Comparison of ENCODE assay signal across 14 cellular contexts in genomic region chr2:69733338-69734039, GRCh38. TPM values are rescaled to one million over a fixed set of nuclear protein-coding genes. Genes with fewer than 3 reads are reported as not detected.
DNase-seq lines count a peak whose midpoint lies in the region; ATAC-seq, FAIRE-seq and TF ChIP-seq lines count a peak whose summit lies in the region.
"Had no signal": no experiment of that assay in that cellular context is flagged by ENCODE, and none has a peak within 500 bp of the region (broad histone marks: within the 10 kb centered on the region; RNA-seq: fewer than 3 reads in every experiment).

No MANE protein-coding gene starts in this region.

- no peaks in the 10 kb centered on the region for H3K9me3 ChIP-seq in right atrium auricular region
- H3K9me3 ChIP-seq in K562 (replicated peaks; ENCODE audit: control insufficient read depth, insufficient read depth, low read depth, low read length), result no peaks in the 10 kb centered on the region
- no peaks in the 10 kb centered on the region for H3K9me3 ChIP-seq in psoas muscle

- no peaks in the 10 kb centered on the region for H3K27me3 ChIP-seq in right atrium auricular region
- no peaks in the 10 kb centered on the region for H3K27me3 ChIP-seq in K562 (ENCODE audit: control insufficient read depth in 2 of 2, insufficient read depth in 2 of 2, low read length in 2 of 2)
- no peaks in the 10 kb centered on the region for H3K27me3 ChIP-seq in psoas muscle (ENCODE audit: insufficient read depth in 3 of 3, low read length in 2 of 3)

- POLR2A ChIA-PET in K562 (lab: Yijun Ruan, JAX), result interaction anchor here (0.6 to 1.2 kb wide), 3 partner anchors 10 to 130 kb away, joined by 3 to 5 read pairs (median 4); no protein-coding TSS in a partner anchor

- no peaks in the 10 kb centered on the region for H3K79me2 ChIP-seq in K562 (ENCODE audit: control insufficient read depth, insufficient read depth, low read length)

- H3K4me1 Mint-ChIP-seq in IgD-negative memory B cell (peaks cover 14 to 27% (median 18%) of the 10 kb centered on the region in 3 donors), nephron (peaks cover 21% of the 10 kb centered on the region)

- in situ Hi-C loops in K562 (cut with MboI), result no loop called here

- no peak for FAIRE-seq in K562 (lab: Jason Lieb, UNC)

- H3K36me3 Mint-ChIP-seq in IgD-negative memory B cell, result peaks cover 1% of the 10 kb centered on the region
- H3K36me3 Mint-ChIP-seq in nephron (ENCODE audit: low read depth), result no peaks in the 10 kb centered on the region
- H3K36me3 Mint-ChIP-seq: CD8-positive, alpha-beta T cell had no signal

- no peaks in the 10 kb centered on the region for H4K20me1 ChIP-seq in K562 (replicated peaks; ENCODE audit: control insufficient read depth, insufficient read depth, low read length)

- H2AFZ ChIP-seq in K562 (ENCODE audit: low read depth, low read length), result no peak overlapping the region

- H3K9ac ChIP-seq in K562 (ENCODE audit: insufficient read depth in 1 of 2, low read depth in 2 of 2, low read length in 2 of 2), result no peak overlapping the region

- H3K9me3 Mint-ChIP-seq in IgD-negative memory B cell (no peaks in the 10 kb centered on the region), nephron (no peaks in the 10 kb centered on the region)
- H3K9me3 Mint-ChIP-seq: CD8-positive, alpha-beta T cell had no signal

- no TSS peak for BruUV-seq in K562 (replicated peaks; lab: Mats Ljungman, UMichigan)

- intact Hi-C loops in left cardiac atrium (cut with DNase I) (no loop called here), K562 (cut with micrococcal nuclease) (no loop called here), psoas muscle (cut with DNase I) (no loop called here)

- H3K4me3 Mint-ChIP-seq in IgD-negative memory B cell, result peak overlapping the region in 1 of 4 donors; percentile 9
- H3K4me3 Mint-ChIP-seq in nephron, result no peak overlapping the region
- H3K4me3 Mint-ChIP-seq: CD8-positive, alpha-beta T cell had no signal

- H3K36me3 ChIP-seq in right atrium auricular region (no peaks in the 10 kb centered on the region), K562 (ENCODE audit: control insufficient read depth, insufficient read depth, low read length) (no peaks in the 10 kb centered on the region), psoas muscle (ENCODE audit: insufficient read depth in 1 of 2, low read depth in 1 of 2) (no peaks in the 10 kb centered on the region)

- H3K4me1 ChIP-seq in right atrium auricular region, result no peaks in the 10 kb centered on the region
- peaks cover 0 to 11% of the 10 kb centered on the region in 2 experiments; a peak in 4 of 5 replicates for H3K4me1 ChIP-seq in K562 (replicated peaks in 1 of 2; ENCODE audit: control insufficient read depth in 2 of 2, insufficient read depth in 2 of 2, low read length in 2 of 2)
- no peaks in the 10 kb centered on the region for H3K4me1 ChIP-seq in psoas muscle

- no peak overlapping the region for H3K4me3 ChIP-seq in right atrium auricular region
- H3K4me3 ChIP-seq in K562, result no peak overlapping the region
- no peak overlapping the region for H3K4me3 ChIP-seq in psoas muscle

- ATAC-seq in left cardiac atrium, result no peak
- no peak for ATAC-seq in K562
- ATAC-seq in psoas muscle, result no peak
- ATAC-seq: CD8-positive, alpha-beta T cell had no signal

- WGBS in K562 (ENCODE audit: insufficient coverage, low coverage, missing lambda C conversion rate), result 11% methylated on average over 1 of the region's 1 CpG
- WGBS in psoas muscle, 3 donors, result 51 to 57% (median 57%) methylated on average over 1 of the region's 1 CpG

- no peak overlapping the region for H3K4me2 ChIP-seq in K562 (ENCODE audit: insufficient read depth, low read length)

- TF ChIP-seq POLR2A in K562 (conservative IDR thresholded peaks at IDR 0.05), result no peak

- H3K9me1 ChIP-seq in K562 (ENCODE audit: control insufficient read depth, insufficient read depth, low read length), result no peaks in the 10 kb centered on the region

- H3K27ac Mint-ChIP-seq in IgD-negative memory B cell (peak overlapping the region in 2 of 3 donors; percentile 19 to 44), nephron (peak overlapping the region; percentile 71 to 82 (median 76))
- H3K27ac Mint-ChIP-seq: CD8-positive, alpha-beta T cell had no signal

- H3K27ac ChIP-seq in right atrium auricular region (no peak overlapping the region), K562 (ENCODE audit: extremely low read depth, low read depth, low read length) (no peak overlapping the region), psoas muscle (no peak overlapping the region)

- no peak for TF ChIP-seq EP300 in K562 (IDR thresholded peaks at IDR 0.05; ENCODE audit: low read length)

- no peak for TF ChIP-seq RAD21 in K562 (CRISPR knock-in tag; conservative IDR thresholded peaks at IDR 0.05 in 1 of 2, IDR thresholded peaks at IDR 0.05 in 1 of 2)

- TF ChIP-seq CTCF in right atrium auricular region (IDR thresholded peaks at IDR 0.05), result no peak
- TF ChIP-seq CTCF in K562 (IDR thresholded peaks at IDR 0.05 in 2 of 3, conservative IDR thresholded peaks at IDR 0.05 in 1 of 3; ENCODE audit: insufficient read depth in 2 of 3, low read depth in 1 of 3, low read length in 3 of 3), result no peak
- no peak for TF ChIP-seq CTCF in nephron (IDR thresholded peaks at IDR 0.05; ENCODE audit: unreplicated experiment in 3 of 3)
- no peak for TF ChIP-seq CTCF in psoas muscle (IDR thresholded peaks at IDR 0.05)

- H3K27me3 Mint-ChIP-seq in IgD-negative memory B cell, result no peaks in the 10 kb centered on the region
- no peaks in the 10 kb centered on the region for H3K27me3 Mint-ChIP-seq in nephron (ENCODE audit: low read depth)

- DNase-seq in right atrium auricular region (ENCODE audit: low spot score), result peak; percentile 38
- DNase-seq in left cardiac atrium, result no peak
- DNase-seq in K562 (ENCODE audit: extremely low read depth in 1 of 4, low spot score in 3 of 4), result no peak
- DNase-seq in psoas muscle, result no peak
- DNase-seq in germinal center (ENCODE audit: low spot score), result no peak
- DNase-seq in NCI-H524 (lab: John Stamatoyannopoulos, UW), result no peak
- DNase-seq: CD8-positive, alpha-beta T cell; H7; NCI-H1417 treated with DMSO at 0.1 percent for 48 hours; NCI-H2081; NCI-H774; SIG-M5 had no signal

- CTCF ChIA-PET in K562 (lab: Yijun Ruan, JAX; ENCODE audit: low intra/inter-chr PET ratio), result no interaction called here

TF ChIP-seq in K562, 482 proteins besides CTCF, POLR2A, EP300 and RAD21:
- TF ChIP-seq ZNF512 (tag; IDR thresholded peaks at IDR 0.05) (0 out of 2 replicates have a peak, but pooled peaks have one; percentile 27), ZNF644 (tag; IDR thresholded peaks at IDR 0.05; ENCODE audit: low read depth) (0 out of 2 replicates have a peak, but pooled peaks have one; percentile 9), ETV6 (IDR thresholded peaks at IDR 0.05; ENCODE audit: borderline replicate concordance in 1 of 2, low read depth in 2 of 2, low read length in 1 of 2) (no peak), ETV6 (CRISPR knock-in tag; IDR thresholded peaks at IDR 0.05; ENCODE audit: borderline replicate concordance) (no peak), MAFG (tag; conservative IDR thresholded peaks at IDR 0.05) (peak; percentile 66), XRCC5 (IDR thresholded peaks at IDR 0.05; ENCODE audit: low read depth, low read length) (no peak), ESRRA (IDR thresholded peaks at IDR 0.05; ENCODE audit: borderline replicate concordance, low read depth) (no peak), ZNF316 (IDR thresholded peaks at IDR 0.05) (peak; percentile 66), CBFA2T2 (conservative IDR thresholded peaks at IDR 0.05) (no peak), ZNF436 (CRISPR knock-in tag; IDR thresholded peaks at IDR 0.05) (no peak), ZNF830 (CRISPR knock-in tag; IDR thresholded peaks at IDR 0.05) (no peak)

RNA-seq across cellular contexts. Expression of gene ANXA4, which starts 8.4 kb away (rescaled TPM):
- 10 to 100 TPM; 12.7 to 25.9 TPM for total RNA-seq in right atrium auricular region
- 10 to 100 TPM; 41.3 to 50.4 TPM for total RNA-seq in left cardiac atrium
- 121 TPM for polyA plus RNA-seq in IgD-negative memory B cell
- 15.5 and 15.8 TPM in 2 replicates for total RNA-seq in K562 (2011; cell fraction: chromatin; rRNA removed; ENCODE audit: low replicate concordance)
- 8.4 and 9.0 TPM in 2 replicates for total RNA-seq in K562 (2011; cell fraction: nucleolus; rRNA removed)
- 12.1 and 16.6 TPM in 2 replicates for total RNA-seq in K562 (2011; cell fraction: nucleoplasm; rRNA removed)
- total RNA-seq in K562 (2014; rRNA removed), result 7.5 and 10.9 TPM in 2 replicates
- total RNA-seq in K562 (2014; rRNA removed; fragmentation: Illumina TruSeq; extraction: Trizol), result 3.0 and 3.7 TPM in 2 replicates
- total RNA-seq in K562 (2015; rRNA removed; fragmentation: Illumina TruSeq; extraction: Trizol), result 2.9 and 3.4 TPM in 2 replicates
- total RNA-seq in K562 (2021), result 11.8 and 12.7 TPM in 2 replicates
- 9.5 and 11.7 TPM in 2 replicates for polyA plus RNA-seq in K562 (2011; rRNA removed)
- 9.1 and 15.4 TPM in 2 replicates for polyA plus RNA-seq in K562 (2011; cell fraction: cytosol; rRNA removed)
- polyA plus RNA-seq in K562 (2011; cell fraction: nucleus; rRNA removed), result 7.3 and 16.5 TPM in 2 replicates
- 16.0 and 34.4 TPM in 2 replicates for polyA plus RNA-seq in K562 (2012)
- 13.6 and 16.1 TPM in 2 replicates for polyA plus RNA-seq in K562 (2014; fragmentation: Illumina TruSeq; extraction: Trizol)
- polyA plus RNA-seq in K562 (2014; fragmentation: Nextera tagmentation; extraction: Ambion mirVana), result 10 to 100 TPM; 11.6 to 13.2 TPM
- polyA plus RNA-seq in K562 (2014; rRNA removed), result 10.2 and 10.9 TPM in 2 replicates
- polyA minus RNA-seq in K562 (2011; rRNA and poly(A)+ RNA removed), result 7.3 and 14.4 TPM in 2 replicates
- 5.4 and 8.7 TPM in 2 replicates for polyA minus RNA-seq in K562 (2011; cell fraction: cytosol; rRNA and poly(A)+ RNA removed)
- polyA minus RNA-seq in K562 (2011; cell fraction: nucleus; rRNA and poly(A)+ RNA removed), result 5.4 and 10.0 TPM in 2 replicates
- total RNA-seq in psoas muscle, result 10 to 100 TPM; 19.4 to 29.0 (median 23.4) TPM
- 10 to 100 TPM; 13.2 to 17.0 (median 13.2) TPM for polyA plus RNA-seq in psoas muscle
